ENCODE assay signal across 17 cellular contexts in the genomic region with DNA sequence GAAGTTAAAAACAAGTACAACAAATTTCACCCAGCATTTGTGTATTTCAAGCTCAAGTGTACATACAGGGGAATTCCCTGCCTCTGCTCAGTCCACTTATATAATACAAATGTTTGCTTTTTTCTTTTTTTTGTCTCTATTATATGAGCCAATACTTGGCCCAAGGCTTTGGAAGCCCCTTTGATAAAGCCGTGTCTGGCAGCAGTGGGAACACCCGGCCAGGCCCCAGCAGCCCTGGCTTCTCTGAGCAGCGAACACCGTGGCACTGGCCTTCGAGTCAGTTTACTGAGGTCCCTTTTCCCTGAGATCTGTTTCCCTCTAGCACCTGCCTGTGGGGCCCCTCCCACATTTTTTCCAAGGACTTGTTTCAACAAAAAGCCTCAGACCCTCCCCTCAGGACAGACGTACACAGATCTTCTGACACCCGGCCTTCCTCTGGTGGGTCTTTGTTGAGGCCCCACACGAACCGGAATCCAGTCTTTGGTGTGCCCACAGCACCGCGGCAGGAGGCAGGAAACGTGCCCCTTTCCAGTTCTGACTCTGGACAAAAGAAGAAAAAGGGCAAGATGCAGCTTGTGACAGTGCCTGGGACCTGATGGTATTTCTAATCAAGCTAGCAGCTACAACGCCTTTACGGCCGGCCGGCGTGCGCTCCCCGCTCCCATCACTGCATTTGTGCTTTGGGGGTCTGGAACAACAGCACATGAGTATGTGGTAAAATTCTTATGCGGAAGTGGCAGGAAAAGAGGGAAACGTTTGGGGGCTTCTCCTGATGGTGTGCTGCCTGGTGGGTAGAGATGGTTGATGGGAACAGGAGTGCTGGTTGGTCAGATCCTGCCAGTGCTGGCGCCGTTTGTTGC. TPM values are rescaled to one million over a fixed set of nuclear protein-coding genes. Genes with fewer than 3 reads are reported as not detected.
DNase-seq lines count a peak whose midpoint lies in the region; ATAC-seq, FAIRE-seq and TF ChIP-seq lines count a peak whose summit lies in the region.
"Had no signal": no experiment of that assay in that cellular context is flagged by ENCODE, and none has a peak within 500 bp of the region (broad histone marks: within the 10 kb centered on the region; RNA-seq: fewer than 3 reads in every experiment).

No MANE protein-coding gene starts in this region.

- ATAC-seq in CD4-positive, alpha-beta T cell (ENCODE audit: poor library complexity): no peak
- no peak for ATAC-seq in activated naive CD8-positive, alpha-beta T cell treated with anti-CD3 and anti-CD28 coated beads, Interleukin-2, amount 50 U/mL, for 24 hours
- ATAC-seq in GM18498 (IDR thresholded peaks at IDR 0.05; ENCODE audit: unreplicated experiment): no peak
- ATAC-seq: PC-3, T-cell had no signal

- no peaks in the 10 kb centered on the region for H3K9me3 ChIP-seq in CD4-positive, alpha-beta T cell (ENCODE audit: control insufficient read depth, low read length)
- H3K9me3 ChIP-seq: ascending aorta, BE2C had no signal

- no peaks in the 10 kb centered on the region for H3K9me3 Mint-ChIP-seq in CD4-positive, alpha-beta T cell
- H3K9me3 Mint-ChIP-seq in activated naive CD8-positive, alpha-beta T cell treated with anti-CD3 and anti-CD28 coated beads, Interleukin-2, amount 50 U/mL, for 24 hours: no peaks in the 10 kb centered on the region
- H3K9me3 Mint-ChIP-seq in neural crest cell (no peaks in the 10 kb centered on the region), immature natural killer cell (no peaks in the 10 kb centered on the region)
- H3K9me3 Mint-ChIP-seq: T-cell had no signal

- CTCF ChIA-PET in CD4-positive, alpha-beta T cell (lab: Charles Lee): no interaction called here

- POLR2A ChIA-PET in CD4-positive, alpha-beta T cell (lab: Charles Lee): no interaction called here

- TF ChIP-seq CTCF in CD4-positive, alpha-beta T cell (IDR thresholded peaks at IDR 0.05): no peak
- TF ChIP-seq CTCF in neural crest cell (conservative IDR thresholded peaks at IDR 0.05): no peak

- intact Hi-C loops in CD4-positive, alpha-beta T cell (cut with DNase I, micrococcal nuclease): no loop called here

- H3K27ac Mint-ChIP-seq in CD4-positive, alpha-beta T cell: peak overlapping the region; percentile 17
- H3K27ac Mint-ChIP-seq in activated naive CD8-positive, alpha-beta T cell treated with anti-CD3 and anti-CD28 coated beads, Interleukin-2, amount 50 U/mL, for 24 hours: peak overlapping the region; percentile 15
- peak overlapping the region; percentile 75 for H3K27ac Mint-ChIP-seq in neural crest cell (ENCODE audit: unreplicated experiment)
- H3K27ac Mint-ChIP-seq in immature natural killer cell: peak overlapping the region in 3 of 6 donors; percentile 36 to 42 (median 40)
- H3K27ac Mint-ChIP-seq: T-cell had no signal

- peak; percentile 48 for FAIRE-seq in GM12892 (lab: Jason Lieb, UNC)

- peaks cover 15% of the 10 kb centered on the region for H3K4me1 Mint-ChIP-seq in CD4-positive, alpha-beta T cell (ENCODE audit: low read depth)
- H3K4me1 Mint-ChIP-seq in activated naive CD8-positive, alpha-beta T cell treated with anti-CD3 and anti-CD28 coated beads, Interleukin-2, amount 50 U/mL, for 24 hours: peaks cover 29% of the 10 kb centered on the region
- H3K4me1 Mint-ChIP-seq in neural crest cell (peaks cover 27% of the 10 kb centered on the region), immature natural killer cell (peaks cover 16 to 25% of the 10 kb centered on the region in 2 donors)

- H3K36me3 Mint-ChIP-seq in CD4-positive, alpha-beta T cell (ENCODE audit: low read depth): peaks cover 34% of the 10 kb centered on the region
- H3K36me3 Mint-ChIP-seq in activated naive CD8-positive, alpha-beta T cell treated with anti-CD3 and anti-CD28 coated beads, Interleukin-2, amount 50 U/mL, for 24 hours (ENCODE audit: low read depth): peaks cover 13% of the 10 kb centered on the region
- H3K36me3 Mint-ChIP-seq in neural crest cell (ENCODE audit: low read depth) (peaks cover 8% of the 10 kb centered on the region), immature natural killer cell (peaks cover 0 to 11% (median 0%) of the 10 kb centered on the region in 3 donors)

- no peaks in the 10 kb centered on the region for H3K27me3 Mint-ChIP-seq in CD4-positive, alpha-beta T cell
- no peaks in the 10 kb centered on the region for H3K27me3 Mint-ChIP-seq in activated naive CD8-positive, alpha-beta T cell treated with anti-CD3 and anti-CD28 coated beads, Interleukin-2, amount 50 U/mL, for 24 hours
- H3K27me3 Mint-ChIP-seq in neural crest cell (ENCODE audit: low read depth) (no peaks in the 10 kb centered on the region), immature natural killer cell (ENCODE audit: low read depth in 3 of 3) (peaks cover 0 to 2% (median 0%) of the 10 kb centered on the region in 3 donors)
- H3K27me3 Mint-ChIP-seq: T-cell had no signal

- DNase-seq in CD4-positive, alpha-beta T cell: no peak
- no peak for DNase-seq in GM12892 (ENCODE audit: insufficient read length)
- no peak for DNase-seq in activated naive CD8-positive, alpha-beta T cell treated with anti-CD3 and anti-CD28 coated beads, Interleukin-2, amount 50 U/mL, for 24 hours
- no peak for DNase-seq in neural crest cell (ENCODE audit: low read depth, low spot score)
- DNase-seq in DMS114 treated with DMSO at 0.1 percent for 48 hours (lab: John Stamatoyannopoulos, UW; ENCODE audit: unreplicated experiment): no peak
- no peak for DNase-seq in medulla oblongata (ENCODE audit: extremely low spot score)
- no peak for DNase-seq in immature natural killer cell
- DNase-seq: activated CD4-positive, alpha-beta T cell treated with anti-CD3 and anti-CD28 coated beads for 48 hours; BE2C; foreskin fibroblast; PC-3; T-cell had no signal

- no peak overlapping the region for H3K4me3 Mint-ChIP-seq in CD4-positive, alpha-beta T cell
- H3K4me3 Mint-ChIP-seq in activated naive CD8-positive, alpha-beta T cell treated with anti-CD3 and anti-CD28 coated beads, Interleukin-2, amount 50 U/mL, for 24 hours: no peak overlapping the region
- peak overlapping the region; percentile 44 for H3K4me3 Mint-ChIP-seq in neural crest cell
- H3K4me3 Mint-ChIP-seq in immature natural killer cell: no peak overlapping the region
- H3K4me3 Mint-ChIP-seq: T-cell had no signal

- no peaks in the 10 kb centered on the region for H3K27me3 ChIP-seq in CD4-positive, alpha-beta T cell (ENCODE audit: control insufficient read depth, insufficient read depth, low read length)
- H3K27me3 ChIP-seq: ascending aorta, BE2C had no signal

- TF ChIP-seq POLR2A in GM12892 (IDR thresholded peaks at IDR 0.05; ENCODE audit: low read depth, low read length): 0 out of 2 replicates have a peak, but pooled peaks have one; percentile 17

- H3K27ac ChIP-seq in CD4-positive, alpha-beta T cell (ENCODE audit: low read depth, low read length): no peak overlapping the region
- H3K27ac ChIP-seq: ascending aorta, HL-60 had no signal

RNA-seq across cellular contexts. Expression of a gene that starts 13.8 kb away (rescaled TPM):
- 10 to 100 TPM; 15.5 to 17.7 TPM for total RNA-seq in CD4-positive, alpha-beta T cell
- polyA plus RNA-seq in GM12892 (2012; ENCODE audit: missing spikeins): 19.5 TPM
- total RNA-seq in neural crest cell: 41.2 and 44.0 TPM in 2 replicates
- 1 to 10 TPM in 2 of 3 donors, under 1 TPM in 1; 0.29 to 4.1 (median 3.2) TPM for polyA plus RNA-seq in immature natural killer cell

RNA-seq across cellular contexts. Expression of a gene that starts 14.4 kb away (rescaled TPM):
- total RNA-seq in CD4-positive, alpha-beta T cell: not detected
- polyA plus RNA-seq in GM12892 (2012; ENCODE audit: missing spikeins): 0.02 TPM
- not detected in 2 replicates for total RNA-seq in neural crest cell
- polyA plus RNA-seq in immature natural killer cell: not detected
- total RNA-seq: ascending aorta, H4, PC-3, posterior vena cava, T-cell had no signal
